8 cellular contexts compared by ENCODE assay signal in the genomic region with DNA sequence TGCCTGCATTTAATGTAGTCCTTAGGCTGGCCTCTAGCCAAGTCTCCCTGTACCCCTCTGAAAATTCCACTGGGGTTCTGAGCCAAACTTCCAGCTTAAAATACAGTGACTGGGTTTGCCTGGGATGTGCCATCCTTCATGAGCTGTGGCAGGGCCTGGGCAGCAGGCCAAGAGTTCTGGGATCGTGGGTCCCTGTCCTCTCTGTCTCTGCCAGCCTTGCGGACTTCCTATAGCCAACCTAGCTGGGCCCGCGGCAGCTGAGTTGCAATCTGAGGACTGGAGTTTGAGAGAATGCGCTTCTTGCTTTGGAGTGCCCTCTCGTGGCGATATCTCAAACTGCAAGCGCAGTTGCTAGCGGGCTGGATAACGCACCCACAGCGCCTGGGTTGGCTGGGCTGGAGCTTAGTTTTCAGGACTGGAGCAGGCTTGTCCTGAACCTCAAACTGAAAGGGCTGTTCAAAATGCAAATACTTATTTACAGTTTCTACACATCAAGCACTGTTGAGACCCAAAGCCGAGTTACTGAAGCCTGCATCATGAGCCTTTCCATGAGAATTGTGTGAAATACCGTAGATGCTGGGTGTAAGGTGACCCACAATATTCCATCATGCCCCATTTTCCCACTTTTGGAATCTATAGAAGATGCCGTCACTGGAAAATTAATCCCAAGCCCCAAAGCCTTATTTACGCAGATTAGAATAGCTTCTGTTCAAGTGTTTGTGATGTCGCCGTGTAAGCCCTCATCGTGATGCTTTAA. TPM values are rescaled to one million over a fixed set of nuclear protein-coding genes. Genes with fewer than 3 reads are reported as not detected.
DNase-seq lines count a peak whose midpoint lies in the region; ATAC-seq and TF ChIP-seq lines count a peak whose summit lies in the region.

No MANE protein-coding gene starts in this region.

- no peak overlapping the region for H3K4me2 ChIP-seq in GM23248 (ENCODE audit: unreplicated experiment)

- peaks cover 6% of the 10 kb centered on the region in 2 donors for H3K36me3 Mint-ChIP-seq in activated naive CD4-positive, alpha-beta T cell treated with anti-CD3 and anti-CD28 coated beads, Interleukin-2, amount 50 U/mL, for 72 hours

- H3K4me1 ChIP-seq in GM23248 (ENCODE audit: insufficient read depth) (no peaks in the 10 kb centered on the region), psoas muscle (no peaks in the 10 kb centered on the region), aorta (ENCODE audit: control insufficient read depth in 1 of 2, insufficient read depth in 2 of 2, low read length in 2 of 2) (no peaks in the 10 kb centered on the region)

- H3F3A ChIP-seq in GM23248 (ENCODE audit: insufficient read depth) = no peaks in the 10 kb centered on the region

- H3K4me3 ChIP-seq in GM23248 = no peak overlapping the region
- no peak overlapping the region for H3K4me3 ChIP-seq in psoas muscle
- no peak overlapping the region for H3K4me3 ChIP-seq in aorta (ENCODE audit: low read length in 2 of 2)

- TF ChIP-seq CTCF in psoas muscle (IDR thresholded peaks at IDR 0.05) = peak; percentile 99

- no peaks in the 10 kb centered on the region for H3K9me2 ChIP-seq in GM23248 (ENCODE audit: insufficient read depth)

- ATAC-seq in activated naive CD4-positive, alpha-beta T cell treated with anti-CD3 and anti-CD28 coated beads, Interleukin-2, amount 50 U/mL, for 72 hours = peak; percentile 95 to 97
- ATAC-seq in Right ventricle myocardium superior (ENCODE audit: poor library complexity) = peak; percentile 97
- peak; percentile 90 to 98 (median 94) for ATAC-seq in psoas muscle
- ATAC-seq in aorta (ENCODE audit: low FRiP score) = peak; percentile 92

- in situ Hi-C loops in GM23248 (cut with MboI) = loop anchor here (10.0 to 25.0 kb wide), 2 partner anchors 202 to 474 kb away; no protein-coding TSS in a partner anchor

- no peak overlapping the region for H3K27ac Mint-ChIP-seq in activated naive CD4-positive, alpha-beta T cell treated with anti-CD3 and anti-CD28 coated beads, Interleukin-2, amount 50 U/mL, for 72 hours

- H3K79me2 ChIP-seq in GM23248 (ENCODE audit: insufficient read depth) = no peaks in the 10 kb centered on the region

- intact Hi-C loops in Right ventricle myocardium superior (cut with DNase I) (loop anchor here (5.0 kb wide), 1 partner anchor 99 kb away; no protein-coding TSS in a partner anchor), psoas muscle (cut with DNase I) (loop anchor here (1.0 to 10.0 kb wide), 6 partner anchors 41 to 348 kb away; partner anchors contain the start of genes DDX24 (in 1 of the 2) and IFI27L1 (in 1 of the 2)), aorta (cut with DNase I) (loop anchor here (1.0 to 5.0 kb wide), 4 partner anchors 41 to 199 kb away; no protein-coding TSS in a partner anchor)

- H3K36me3 ChIP-seq in GM23248 (ENCODE audit: low read depth) = no peaks in the 10 kb centered on the region
- H3K36me3 ChIP-seq in psoas muscle (ENCODE audit: insufficient read depth in 1 of 2, low read depth in 1 of 2) = no peaks in the 10 kb centered on the region
- H3K36me3 ChIP-seq in aorta (ENCODE audit: control insufficient read depth in 1 of 2, insufficient read depth in 2 of 2, low read length in 1 of 2) = no peaks in the 10 kb centered on the region

- no peaks in the 10 kb centered on the region for H3K9me3 ChIP-seq in GM23248 (ENCODE audit: low read depth)
- no peaks in the 10 kb centered on the region for H3K9me3 ChIP-seq in psoas muscle
- H3K9me3 ChIP-seq in aorta (ENCODE audit: control insufficient read depth, low read length) = peaks cover 4% of the 10 kb centered on the region

- peaks cover 0 to 5% of the 10 kb centered on the region in 2 donors for H3K9me3 Mint-ChIP-seq in activated naive CD4-positive, alpha-beta T cell treated with anti-CD3 and anti-CD28 coated beads, Interleukin-2, amount 50 U/mL, for 72 hours

- H4K20me1 ChIP-seq in GM23248 (ENCODE audit: insufficient read depth) = no peaks in the 10 kb centered on the region

- H3K27ac ChIP-seq in GM23248 (no peak overlapping the region), psoas muscle (no peak overlapping the region), aorta (ENCODE audit: low read depth in 1 of 2, low read length in 2 of 2) (no peak overlapping the region)

- H3K9ac ChIP-seq in GM23248 = no peak overlapping the region

- no peaks in the 10 kb centered on the region for H3K27me3 ChIP-seq in GM23248 (replicated peaks; ENCODE audit: insufficient read depth)
- H3K27me3 ChIP-seq in psoas muscle (ENCODE audit: insufficient read depth in 3 of 3, low read length in 2 of 3) = no peaks in the 10 kb centered on the region
- H3K27me3 ChIP-seq in aorta (ENCODE audit: control insufficient read depth in 1 of 2, insufficient read depth in 2 of 2, low read length in 1 of 2) = no peaks in the 10 kb centered on the region

- H2AFZ ChIP-seq in GM23248 = peak overlapping the region; percentile 44

- DNase-seq in EH (ENCODE audit: low read depth) (peak; percentile 86), GM23248 (peak; percentile 86), MV-4-11 (lab: John Stamatoyannopoulos, UW) (peak; percentile 69), SKM-1 treated with dmso at 0.1 percent for 144 hours (lab: John Stamatoyannopoulos, UW; ENCODE audit: unreplicated experiment) (peak; percentile 30), Right ventricle myocardium superior (peak; percentile 93), psoas muscle (peak; percentile 87 to 92), aorta (peak; percentile 92 to 96)
- DNase-seq in activated naive CD4-positive, alpha-beta T cell treated with anti-CD3 and anti-CD28 coated beads, Interleukin-2, amount 50 U/mL, for 72 hours (ENCODE audit: low spot score in 2 of 2) = peak; percentile 76 to 87

- 23 to 27% methylated on average over 18 of the region's 18 CpGs for WGBS in GM23248 (ENCODE audit: low coverage in 1 of 2, low lambda C conversion rate in 2 of 2, missing lambda C conversion rate in 2 of 2), 2 experiments
- WGBS in psoas muscle, 3 donors = 29 to 32% (median 30%) methylated on average over 18 of the region's 18 CpGs
- 30 to 31% methylated on average over 18 of the region's 18 CpGs for WGBS in aorta, 2 donors

RNA-seq across cellular contexts. Expression of gene IFI27L2, which starts 7.3 kb away (rescaled TPM):
- 61.7 and 95.3 TPM in 2 replicates for total RNA-seq in GM23248 (2014; rRNA removed; shearing (Covaris generic))
- polyA plus RNA-seq in GM23248 (2016; fragmentation: Nextera tagmentation; extraction: Ambion mirVana) = 161 and 170 TPM in 2 replicates
- 10 to 100 TPM; 67.3 to 67.8 TPM for total RNA-seq in activated naive CD4-positive, alpha-beta T cell treated with anti-CD3 and anti-CD28 coated beads, Interleukin-2, amount 50 U/mL, for 72 hours
- 50.1 TPM for total RNA-seq in Right ventricle myocardium superior
- total RNA-seq in psoas muscle = 1 to 10 TPM; 5.3 to 6.9 (median 6.2) TPM
- 10 to 100 TPM in 2 of 3 donors, 1 to 10 TPM in 1; 4.9 to 12.5 (median 12.2) TPM for polyA plus RNA-seq in psoas muscle
- total RNA-seq in aorta = 10 to 100 TPM; 52.4 to 55.8 TPM
- polyA plus RNA-seq in aorta = 100 to 1,000 TPM; 149 to 168 TPM

RNA-seq across cellular contexts. Expression of gene IFI27, which starts 26.2 kb away (rescaled TPM):
- total RNA-seq in GM23248 (2014; rRNA removed; shearing (Covaris generic)) = not detected in 2 replicates
- polyA plus RNA-seq in GM23248 (2016; fragmentation: Nextera tagmentation; extraction: Ambion mirVana) (not detected in 2 replicates), psoas muscle (100 to 1,000 TPM in 2 of 3 donors, 10 to 100 TPM in 1; 93.5 to 229 (median 208) TPM), aorta (100 to 1,000 TPM in 1 of 2 donors, 10 to 100 TPM in 1; 42.4 to 107 TPM)
- total RNA-seq in activated naive CD4-positive, alpha-beta T cell treated with anti-CD3 and anti-CD28 coated beads, Interleukin-2, amount 50 U/mL, for 72 hours = 1 to 10 TPM; 2.5 to 3.0 TPM
- total RNA-seq in Right ventricle myocardium superior (132 TPM), psoas muscle (100 to 1,000 TPM in 1 of 4 donors, 10 to 100 TPM in 3; 52.8 to 119 (median 82.2) TPM), aorta (100 to 1,000 TPM; 106 to 222 TPM)

RNA-seq across cellular contexts. Expression of gene PPP4R4, which starts 37.4 kb away (rescaled TPM):
- under 0.01 and 0.22 TPM in 2 replicates for total RNA-seq in GM23248 (2014; rRNA removed; shearing (Covaris generic))
- 0.11 TPM in 2 replicates for polyA plus RNA-seq in GM23248 (2016; fragmentation: Nextera tagmentation; extraction: Ambion mirVana)
- total RNA-seq in activated naive CD4-positive, alpha-beta T cell treated with anti-CD3 and anti-CD28 coated beads, Interleukin-2, amount 50 U/mL, for 72 hours = 1 to 10 TPM; 6.5 to 8.7 TPM
- not detected for total RNA-seq in Right ventricle myocardium superior
- under 1 TPM in 3 of 4 donors, not detected in 1; 0.13 to 0.73 (median 0.49) TPM for total RNA-seq in psoas muscle
- polyA plus RNA-seq in psoas muscle = under 1 TPM; 0.01 to 0.25 (median 0.09) TPM
- under 1 TPM; 0.10 to 0.93 TPM for total RNA-seq in aorta
- polyA plus RNA-seq in aorta = under 1 TPM in 1 of 2 donors, not detected in 1; 0.08 TPM

RNA-seq across cellular contexts. Expression of gene IFI27L1, which starts 55.6 kb away (rescaled TPM):
- total RNA-seq in GM23248 (2014; rRNA removed; shearing (Covaris generic)) = 13.5 and 14.2 TPM in 2 replicates
- polyA plus RNA-seq in GM23248 (2016; fragmentation: Nextera tagmentation; extraction: Ambion mirVana) = 31.8 and 32.6 TPM in 2 replicates
- total RNA-seq in activated naive CD4-positive, alpha-beta T cell treated with anti-CD3 and anti-CD28 coated beads, Interleukin-2, amount 50 U/mL, for 72 hours = 10 to 100 TPM; 48.0 to 51.4 TPM
- total RNA-seq in Right ventricle myocardium superior = 11.6 TPM
- 10 to 100 TPM in 1 of 4 donors, 1 to 10 TPM in 3; 6.5 to 14.4 (median 7.8) TPM for total RNA-seq in psoas muscle
- 10 to 100 TPM; 10.4 to 15.0 (median 10.6) TPM for polyA plus RNA-seq in psoas muscle
- total RNA-seq in aorta = 10 to 100 TPM; 13.7 to 16.8 TPM
- polyA plus RNA-seq in aorta = 10 to 100 TPM; 20.8 to 21.8 TPM

RNA-seq across cellular contexts. Expression of gene DDX24, which starts 55.8 kb away (rescaled TPM):
- 123 and 125 TPM in 2 replicates for total RNA-seq in GM23248 (2014; rRNA removed; shearing (Covaris generic))
- polyA plus RNA-seq in GM23248 (2016; fragmentation: Nextera tagmentation; extraction: Ambion mirVana) (143 and 149 TPM in 2 replicates), psoas muscle (100 to 1,000 TPM in 1 of 3 donors, 10 to 100 TPM in 2; 66.5 to 124 (median 79.7) TPM), aorta (100 to 1,000 TPM in 1 of 2 donors, 10 to 100 TPM in 1; 43.7 to 158 TPM)
- total RNA-seq in activated naive CD4-positive, alpha-beta T cell treated with anti-CD3 and anti-CD28 coated beads, Interleukin-2, amount 50 U/mL, for 72 hours = 100 to 1,000 TPM; 182 to 210 TPM
- total RNA-seq in Right ventricle myocardium superior (181 TPM), psoas muscle (100 to 1,000 TPM; 145 to 190 (median 171) TPM), aorta (100 to 1,000 TPM; 190 to 198 TPM)

Comparison
In these comparisons a context has a peak if more than half of its experiments do, and no peak if none do; other contexts are left out.
1. DNase-seq: peak in every context shown above with its lines; median percentile 94 in aorta; 93 in Right ventricle myocardium superior; 90 in psoas muscle; 86 in EH; 86 in GM23248; 82 in activated naive CD4-positive, alpha-beta T cell treated with anti-CD3 and anti-CD28 coated beads, Interleukin-2, amount 50 U/mL, for 72 hours; 69 in MV-4-11; 30 in SKM-1 treated with dmso at 0.1 percent for 144 hours.
2. RNA of gene IFI27, which starts 26.2 kb away (total RNA-seq): 106 to 222 TPM in aorta, 132 TPM in Right ventricle myocardium superior (single experiment) and 52.8 to 119 TPM in psoas muscle; 2.5 to 3.0 TPM in activated naive CD4-positive, alpha-beta T cell treated with anti-CD3 and anti-CD28 coated beads, Interleukin-2, amount 50 U/mL, for 72 hours and not detected in GM23248; every median in the first group is over 10 times any median in the second.
3. Peak in every context shown above with its lines, with median percentiles within 50 percentile points of each other: ATAC-seq.